In genomic region chr21:38968887-38969543, GRCh38 we compare ENCODE assay signal across 24 cellular contexts.
DNase-seq lines count a peak whose midpoint lies in the region; ATAC-seq and TF ChIP-seq lines count a peak whose summit lies in the region.
"Had no signal": no experiment of that assay in that cellular context is flagged by ENCODE, and none has a peak within 500 bp of the region (broad histone marks: within the 10 kb centered on the region; RNA-seq: fewer than 3 reads in every experiment).

No MANE protein-coding gene starts in this region.

- H3K79me2 ChIP-seq in DND-41 (ENCODE audit: insufficient read depth, low read length): no peaks in the 10 kb centered on the region

- H3K36me3 ChIP-seq in DND-41 (ENCODE audit: insufficient read depth, low read length) (no peaks in the 10 kb centered on the region), HEK293 (ENCODE audit: control insufficient read depth in 2 of 2, insufficient read depth in 1 of 2, low read length in 2 of 2) (no peaks in the 10 kb centered on the region)
- H3K36me3 ChIP-seq: brain microvascular endothelial cell, neural progenitor cell, prostate gland had no signal

- H3K9ac ChIP-seq in DND-41 (ENCODE audit: low read depth, low read length): no peak overlapping the region
- H3K9ac ChIP-seq: neural progenitor cell had no signal

- H3K4me1 ChIP-seq in DND-41 (ENCODE audit: insufficient read depth, low read length) (peaks cover 23% of the 10 kb centered on the region), HEK293 (ENCODE audit: control insufficient read depth, insufficient read depth, low read length) (peaks cover 2% of the 10 kb centered on the region; the same call in 1 of the 2 replicates)
- H3K4me1 ChIP-seq: prostate gland had no signal

- DNase-seq in DND-41: no peak
- peak; percentile 15 for DNase-seq in NCI-H2227 treated with DMSO at 0.1 percent for 48 hours (lab: John Stamatoyannopoulos, UW)
- peak; percentile 74 for DNase-seq in glomerular visceral epithelial cell (ENCODE audit: extremely low spot score)
- DNase-seq in C1 segment of cervical spinal cord (lab: John Stamatoyannopoulos, UW): no peak
- DNase-seq: activated CD4-positive, alpha-beta T cell treated with anti-CD3 and anti-CD28 coated beads, Interleukin-2, amount 50 U/mL, for 1 hour; activated CD8-positive, alpha-beta memory T cell treated with anti-CD3 and anti-CD28 coated beads, Interleukin-2, amount 50 U/mL, for 4 hours; activated effector memory CD4-positive, alpha-beta T cell treated with anti-CD3 and anti-CD28 coated beads, Interleukin-2, amount 50 U/mL, for 16 hours; brain microvascular endothelial cell; CD4-positive, alpha-beta T cell; IMR-90; left colon; NCI-H2029 treated with DMSO at 0.1 percent for 48 hours; NCI-H524 treated with DMSO at 0.1 percent for 48 hours; PC-9; SIG-M5; stimulated activated CD4-positive, alpha-beta T cell treated with anti-CD3 and anti-CD28 coated beads, Interleukin-2, amount 100 ng/mL, for 24 hours had no signal

- CTCF ChIA-PET in HEK293 (lab: Yijun Ruan, JAX): interaction anchor here (0.6 kb wide), 1 partner anchor 9 kb away, joined by 3 read pairs; no protein-coding TSS in a partner anchor

- H2AFZ ChIP-seq in DND-41 (ENCODE audit: low read depth, low read length): no peak overlapping the region
- H2AFZ ChIP-seq: neural progenitor cell, PC-9 had no signal

- no peaks in the 10 kb centered on the region for H4K20me1 ChIP-seq in DND-41 (ENCODE audit: insufficient read depth, low read length)

- H3K9me3 ChIP-seq in DND-41 (ENCODE audit: insufficient read depth, low read length, severe bottlenecking) (no peaks in the 10 kb centered on the region), HEK293 (ENCODE audit: control insufficient read depth, insufficient read depth, low read depth, low read length) (no peaks in the 10 kb centered on the region)
- H3K9me3 ChIP-seq: prostate gland had no signal

- H3K4me3 ChIP-seq in DND-41 (ENCODE audit: low read depth in 1 of 2, low read length in 2 of 2): no peak overlapping the region
- no peak overlapping the region for H3K4me3 ChIP-seq in HEK293 (ENCODE audit: low read depth, low read length)
- H3K4me3 ChIP-seq: neural progenitor cell, PC-9, prostate gland, skin epidermis had no signal

- H3K27ac ChIP-seq in DND-41 (ENCODE audit: low read length): peak overlapping the region; percentile 60
- H3K27ac ChIP-seq in HEK293 (ENCODE audit: extremely low read depth, low read depth, low read length): no peak overlapping the region
- H3K27ac ChIP-seq: brain microvascular endothelial cell, HL-60, neural progenitor cell, PC-9, prostate gland, skin epidermis had no signal

- no peaks in the 10 kb centered on the region for H3K27me3 ChIP-seq in DND-41 (ENCODE audit: insufficient read depth, low read length, poor library complexity)
- H3K27me3 ChIP-seq: brain microvascular endothelial cell, neural progenitor cell had no signal

- no peak for TF ChIP-seq CTCF in DND-41 (IDR thresholded peaks at IDR 0.05; ENCODE audit: borderline replicate concordance, extremely low read depth, low read length, poor library complexity, severe bottlenecking)
- no peak for TF ChIP-seq CTCF in HEK293 (tag by site-specific recombination; IDR thresholded peaks at IDR 0.05)

- peak; percentile 74 for ATAC-seq in DND-41 (ENCODE audit: insufficient read depth, low read depth)
- no peak for ATAC-seq in GM18511 (IDR thresholded peaks at IDR 0.05; ENCODE audit: unreplicated experiment)
- ATAC-seq in HG03025 (IDR thresholded peaks at IDR 0.05; ENCODE audit: low FRiP score, unreplicated experiment): no peak
- no peak for ATAC-seq in GM19463 (IDR thresholded peaks at IDR 0.05; ENCODE audit: unreplicated experiment)
- ATAC-seq: left colon had no signal

- POLR2A ChIA-PET in HEK293 (lab: Yijun Ruan, JAX): interaction anchor here (0.5 kb wide), 1 partner anchor 46 kb away, joined by 4 read pairs; no protein-coding TSS in a partner anchor

- H3K4me2 ChIP-seq in DND-41 (ENCODE audit: insufficient read depth, low read length): no peak overlapping the region
- H3K4me2 ChIP-seq: neural progenitor cell, PC-9 had no signal

TF ChIP-seq in HEK293, 187 proteins besides CTCF, POLR2A, EP300 and RAD21 (continues in another document):
- TF ChIP-seq ZSCAN16 (tag by site-specific recombination; IDR thresholded peaks at IDR 0.05) (peak; percentile 34), ZNF341 (tag by site-specific recombination; IDR thresholded peaks at IDR 0.05; ENCODE audit: low read depth) (peak; percentile 41), ZNF549 (tag by site-specific recombination; IDR thresholded peaks at IDR 0.05) (no peak), EGR2 (tag by site-specific recombination; IDR thresholded peaks at IDR 0.05; ENCODE audit: low read depth) (peak; percentile 72), SP7 (tag by site-specific recombination; IDR thresholded peaks at IDR 0.05) (peak; percentile 94), ZNF596 (tag by site-specific recombination; IDR thresholded peaks at IDR 0.05) (no peak), ZFP69B (tag by site-specific recombination; IDR thresholded peaks at IDR 0.05) (no peak), SCRT2 (tag by site-specific recombination; IDR thresholded peaks at IDR 0.05) (no peak), ZNF785 (tag by site-specific recombination; IDR thresholded peaks at IDR 0.05) (no peak), OSR2 (tag by site-specific recombination; IDR thresholded peaks at IDR 0.05) (peak; percentile 98), KLF17 (tag by site-specific recombination; IDR thresholded peaks at IDR 0.05) (no peak), ZNF133 (tag by site-specific recombination; IDR thresholded peaks at IDR 0.05) (no peak), ZNF510 (tag by site-specific recombination; IDR thresholded peaks at IDR 0.05; ENCODE audit: insufficient replicate concordance) (no peak), INSM2 (tag by site-specific recombination; IDR thresholded peaks at IDR 0.05) (no peak), GLIS1 (tag by site-specific recombination; IDR thresholded peaks at IDR 0.05) (peak; percentile 48; the same call in 1 of the 2 replicates), ZNF768 (tag by site-specific recombination; IDR thresholded peaks at IDR 0.05) (no peak), ZNF112 (tag by site-specific recombination; IDR thresholded peaks at IDR 0.05) (no peak)
- TF ChIP-seq, protein P1, sequence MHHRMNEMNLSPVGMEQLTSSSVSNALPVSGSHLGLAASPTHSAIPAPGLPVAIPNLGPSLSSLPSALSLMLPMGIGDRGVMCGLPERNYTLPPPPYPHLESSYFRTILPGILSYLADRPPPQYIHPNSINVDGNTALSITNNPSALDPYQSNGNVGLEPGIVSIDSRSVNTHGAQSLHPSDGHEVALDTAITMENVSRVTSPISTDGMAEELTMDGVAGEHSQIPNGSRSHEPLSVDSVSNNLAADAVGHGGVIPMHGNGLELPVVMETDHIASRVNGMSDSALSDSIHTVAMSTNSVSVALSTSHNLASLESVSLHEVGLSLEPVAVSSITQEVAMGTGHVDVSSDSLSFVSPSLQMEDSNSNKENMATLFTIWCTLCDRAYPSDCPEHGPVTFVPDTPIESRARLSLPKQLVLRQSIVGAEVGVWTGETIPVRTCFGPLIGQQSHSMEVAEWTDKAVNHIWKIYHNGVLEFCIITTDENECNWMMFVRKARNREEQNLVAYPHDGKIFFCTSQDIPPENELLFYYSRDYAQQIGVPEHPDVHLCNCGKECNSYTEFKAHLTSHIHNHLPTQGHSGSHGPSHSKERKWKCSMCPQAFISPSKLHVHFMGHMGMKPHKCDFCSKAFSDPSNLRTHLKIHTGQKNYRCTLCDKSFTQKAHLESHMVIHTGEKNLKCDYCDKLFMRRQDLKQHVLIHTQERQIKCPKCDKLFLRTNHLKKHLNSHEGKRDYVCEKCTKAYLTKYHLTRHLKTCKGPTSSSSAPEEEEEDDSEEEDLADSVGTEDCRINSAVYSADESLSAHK (tag by site-specific recombination; IDR thresholded peaks at IDR 0.05): 0 out of 2 replicates have a peak, but pooled peaks have one; percentile 26
- TF ChIP-seq, protein P2, sequence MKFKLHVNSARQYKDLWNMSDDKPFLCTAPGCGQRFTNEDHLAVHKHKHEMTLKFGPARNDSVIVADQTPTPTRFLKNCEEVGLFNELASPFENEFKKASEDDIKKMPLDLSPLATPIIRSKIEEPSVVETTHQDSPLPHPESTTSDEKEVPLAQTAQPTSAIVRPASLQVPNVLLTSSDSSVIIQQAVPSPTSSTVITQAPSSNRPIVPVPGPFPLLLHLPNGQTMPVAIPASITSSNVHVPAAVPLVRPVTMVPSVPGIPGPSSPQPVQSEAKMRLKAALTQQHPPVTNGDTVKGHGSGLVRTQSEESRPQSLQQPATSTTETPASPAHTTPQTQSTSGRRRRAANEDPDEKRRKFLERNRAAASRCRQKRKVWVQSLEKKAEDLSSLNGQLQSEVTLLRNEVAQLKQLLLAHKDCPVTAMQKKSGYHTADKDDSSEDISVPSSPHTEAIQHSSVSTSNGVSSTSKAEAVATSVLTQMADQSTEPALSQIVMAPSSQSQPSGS (tag by site-specific recombination; IDR thresholded peaks at IDR 0.05; ENCODE audit: low read depth): peak; percentile 50; the same call in 1 of the 2 replicates

Comparison
In these comparisons a context has a peak if more than half of its experiments do, and no peak if none do; other contexts are left out.
1. DNase-seq: peak in NCI-H2227 treated with DMSO at 0.1 percent for 48 hours (single experiment) and glomerular visceral epithelial cell (single experiment); none in DND-41 (single experiment) and C1 segment of cervical spinal cord (0 of 14).